ENCODE assay signal across 8 cellular contexts in genomic region chr19:49056101-49056901, GRCh38. TPM values are rescaled to one million over a fixed set of nuclear protein-coding genes. Genes with fewer than 3 reads are reported as not detected.
DNase-seq lines count a peak whose midpoint lies in the region; ATAC-seq, FAIRE-seq and TF ChIP-seq lines count a peak whose summit lies in the region.

No MANE protein-coding gene starts in this region.

- H4K20me1 ChIP-seq in OCI-LY7 (ENCODE audit: insufficient read depth, low read length): no peaks in the 10 kb centered on the region

- peak; percentile 36 for TF ChIP-seq CTCF in 22Rv1 (IDR thresholded peaks at IDR 0.05)
- peak; percentile 28; the same call in 1 of the 2 replicates for TF ChIP-seq CTCF in GM12874 (IDR thresholded peaks at IDR 0.05; ENCODE audit: insufficient read depth, low read depth, low read length)
- TF ChIP-seq CTCF in OCI-LY7 (conservative IDR thresholded peaks at IDR 0.05; ENCODE audit: low read length): no peak; the same call in 1 of the 2 replicates
- TF ChIP-seq CTCF in foreskin keratinocyte (conservative IDR thresholded peaks at IDR 0.05): peak; percentile 33

- no TSS peak for BruUV-seq in OCI-LY7 (replicated peaks; lab: Mats Ljungman, UMichigan)

- H2AFZ ChIP-seq in OCI-LY7 (ENCODE audit: low read length) (no peak overlapping the region), neuron (ENCODE audit: low read depth, low read length) (peak overlapping the region; percentile 63)

- H3K36me3 ChIP-seq in OCI-LY7 (ENCODE audit: insufficient read depth, low read length) (no peaks in the 10 kb centered on the region), neuron (ENCODE audit: insufficient read depth, low read length) (no peaks in the 10 kb centered on the region)

- ATAC-seq in foreskin keratinocyte: peak; percentile 72

- peak; percentile 61 for FAIRE-seq in urothelium cell line (lab: Jason Lieb, UNC)

- no peaks in the 10 kb centered on the region for H3K79me2 ChIP-seq in OCI-LY7 (ENCODE audit: insufficient read depth, low read depth, low read length)

- peak overlapping the region; percentile 49 for H3K4me2 ChIP-seq in OCI-LY7 (ENCODE audit: low read length)

- POLR2A ChIA-PET in OCI-LY7 (lab: Charles Lee): no interaction called here

- H3K9me3 ChIP-seq in OCI-LY7 (ENCODE audit: low read length) (no peaks in the 10 kb centered on the region), neuron (ENCODE audit: low read length) (peaks cover 3% of the 10 kb centered on the region)

- no peaks in the 10 kb centered on the region for H3K27me3 ChIP-seq in foreskin keratinocyte
- H3K27me3 ChIP-seq in neuron (ENCODE audit: insufficient read depth, low read length): peaks cover 47% of the 10 kb centered on the region

- peak; percentile 27 for DNase-seq in OCI-LY7 (ENCODE audit: low spot score)
- peak; percentile 41 for DNase-seq in activated T-helper 9 cell treated with anti-CD3 and anti-CD28 coated beads, Interleukin-2, amount 50 U/mL, for 16 hours (ENCODE audit: low read depth)
- peak in 1 of 2 donors; percentile 68 for DNase-seq in foreskin keratinocyte
- DNase-seq in urothelium cell line (ENCODE audit: low spot score): peak; percentile 85
- no peak for DNase-seq in COR-L47 (lab: John Stamatoyannopoulos, UW)

- no peaks in the 10 kb centered on the region for H3K9me2 ChIP-seq in OCI-LY7 (ENCODE audit: insufficient read depth, low read length)

- peak overlapping the region; percentile 42 for H3K4me3 ChIP-seq in OCI-LY7 (ENCODE audit: low read depth, low read length, poor library complexity, severe bottlenecking)
- peak overlapping the region; percentile 49 for H3K4me3 ChIP-seq in neuron (ENCODE audit: low read length)

- CTCF ChIA-PET in OCI-LY7 (lab: Charles Lee; ENCODE audit: unreplicated experiment): interaction anchor here (0.5 kb wide), 1 partner anchor 71 kb away, joined by 5 read pairs; no protein-coding TSS in a partner anchor

- intact Hi-C loops in OCI-LY7 (cut with micrococcal nuclease; ENCODE audit: unreplicated experiment): no loop called here

- no peak overlapping the region for H3K27ac ChIP-seq in 22Rv1
- H3K27ac ChIP-seq in OCI-LY7 (ENCODE audit: low read depth, low read length, poor library complexity, severe bottlenecking): no peak overlapping the region
- peak overlapping the region; percentile 36 for H3K27ac ChIP-seq in foreskin keratinocyte

- H3K4me1 ChIP-seq in OCI-LY7 (ENCODE audit: insufficient read depth, low read length, poor library complexity, severe bottlenecking) (no peaks in the 10 kb centered on the region), foreskin keratinocyte (peaks cover 6% of the 10 kb centered on the region), neuron (ENCODE audit: insufficient read depth, low read length) (peaks cover 4% of the 10 kb centered on the region)

RNA-seq across cellular contexts. Expression of gene CGB7, which starts 1.2 kb away (rescaled TPM):
- not detected in 2 replicates for total RNA-seq in OCI-LY7 (2014; rRNA removed; shearing (Covaris generic))
- not detected in 2 replicates for total RNA-seq in OCI-LY7 (2022)
- 1.1 and 1.8 TPM in 2 replicates for total RNA-seq in foreskin keratinocyte
- 2.0 and 2.5 TPM in 2 replicates for polyA plus RNA-seq in foreskin keratinocyte

RNA-seq across cellular contexts. Expression of gene CGB8, which starts 7.4 kb away (rescaled TPM):
- total RNA-seq in OCI-LY7 (2014; rRNA removed; shearing (Covaris generic)): not detected in 2 replicates
- total RNA-seq in OCI-LY7 (2022): not detected in 2 replicates
- total RNA-seq in foreskin keratinocyte: not detected in 2 replicates
- not detected in 2 replicates for polyA plus RNA-seq in foreskin keratinocyte

RNA-seq across cellular contexts. Expression of gene NTF4, which starts 8.3 kb away (rescaled TPM):
- total RNA-seq in OCI-LY7 (2014; rRNA removed; shearing (Covaris generic)): not detected in 2 replicates
- not detected in 2 replicates for total RNA-seq in OCI-LY7 (2022)
- total RNA-seq in foreskin keratinocyte: 10.0 and 11.7 TPM in 2 replicates
- 15.2 and 17.2 TPM in 2 replicates for polyA plus RNA-seq in foreskin keratinocyte

RNA-seq across cellular contexts. Expression of gene CGB5, which starts 12.7 kb away (rescaled TPM):
- total RNA-seq in OCI-LY7 (2014; rRNA removed; shearing (Covaris generic)): not detected in 2 replicates
- total RNA-seq in OCI-LY7 (2022) (not detected in 2 replicates), foreskin keratinocyte (0.34 TPM in 1 of 2 replicates, not detected in the other)
- polyA plus RNA-seq in foreskin keratinocyte: 0.77 TPM in 1 of 2 replicates, not detected in the other

RNA-seq across cellular contexts. Expression of gene KCNA7, which starts 16.2 kb away (rescaled TPM):
- total RNA-seq in OCI-LY7 (2014; rRNA removed; shearing (Covaris generic)): not detected in 2 replicates
- not detected in 2 replicates for total RNA-seq in OCI-LY7 (2022)
- total RNA-seq in foreskin keratinocyte: not detected in 2 replicates
- polyA plus RNA-seq in foreskin keratinocyte: not detected in 2 replicates

Comparison
In these comparisons a context has a peak if more than half of its experiments do, and no peak if none do; other contexts are left out.
1. RNA of gene NTF4, which starts 8.3 kb away (total RNA-seq): 10.0 to 11.7 TPM in foreskin keratinocyte; not detected in OCI-LY7; every median in the first group is over 10 times any median in the second.